Comparison of ENCODE assay signal across 11 cellular contexts in the genomic region with DNA sequence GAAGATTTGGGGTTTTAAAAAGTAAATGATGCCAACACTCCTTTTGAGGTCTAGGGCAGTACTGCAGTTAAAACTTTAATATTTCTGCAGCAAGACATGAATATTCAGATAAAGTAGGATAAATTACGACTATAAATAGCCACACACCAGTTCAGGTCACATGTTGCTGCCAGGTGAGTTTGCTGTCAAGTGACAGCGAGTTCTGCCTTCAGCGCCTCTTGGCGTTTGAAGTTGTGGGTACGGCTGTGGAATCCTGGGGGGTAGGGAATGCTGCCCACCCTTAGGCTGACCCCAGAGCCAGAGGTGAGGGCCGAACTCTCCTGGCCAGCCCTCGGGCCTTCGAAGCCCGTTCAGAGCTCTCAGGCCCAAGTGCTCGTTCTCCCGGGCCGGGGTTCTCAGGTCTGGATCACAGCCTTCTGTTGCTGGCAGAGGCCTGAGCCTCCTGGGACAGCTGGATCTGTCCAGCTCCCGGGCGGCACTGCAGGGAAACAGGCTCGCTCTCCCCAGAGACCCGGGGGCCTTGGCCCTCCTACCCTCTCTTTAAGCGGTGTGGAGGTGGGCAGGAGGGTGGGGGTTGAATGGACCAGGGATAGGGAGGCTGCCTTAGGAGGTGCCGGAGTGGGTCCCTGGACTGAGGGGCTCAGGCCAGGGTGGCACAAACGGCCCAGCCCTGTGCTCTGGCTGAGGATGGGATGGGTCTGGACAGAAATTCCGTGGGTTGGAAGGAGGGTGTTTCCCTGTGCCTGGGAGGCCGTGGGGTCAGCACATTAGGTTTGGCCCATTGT. TPM values are rescaled to one million over a fixed set of nuclear protein-coding genes. Genes with fewer than 3 reads are reported as not detected.
A peak's percentile ranks its signal among the peaks of the same experiment; 100 is the strongest.
DNase-seq lines count a peak whose midpoint lies in the region; ATAC-seq and TF ChIP-seq lines count a peak whose summit lies in the region.
"Had no signal": no experiment of that assay in that cellular context is flagged by ENCODE, and none has a peak within 500 bp of the region (broad histone marks: within the 10 kb centered on the region; RNA-seq: fewer than 3 reads in every experiment).

No MANE protein-coding gene starts in this region.

- ATAC-seq in WTC11, result no peak; the same call in none of the 2 replicates

- peaks cover 61% of the 10 kb centered on the region for H3K4me1 Mint-ChIP-seq in CD14-positive monocyte
- H3K4me1 Mint-ChIP-seq in WTC11, result peaks cover 41% of the 10 kb centered on the region
- peaks cover 31% of the 10 kb centered on the region for H3K4me1 Mint-ChIP-seq in progenitor cell of endocrine pancreas (ENCODE audit: low read depth)

- peak overlapping the region; percentile 83 to 92 for H3K4me3 Mint-ChIP-seq in CD14-positive monocyte
- H3K4me3 Mint-ChIP-seq in WTC11, result no peak overlapping the region
- H3K4me3 Mint-ChIP-seq in progenitor cell of endocrine pancreas (ENCODE audit: low read depth), result no peak overlapping the region
- H3K4me3 Mint-ChIP-seq: B cell had no signal

- H3K9me3 Mint-ChIP-seq in CD14-positive monocyte, result no peaks in the 10 kb centered on the region
- H3K9me3 Mint-ChIP-seq in WTC11, result no peaks in the 10 kb centered on the region
- H3K9me3 Mint-ChIP-seq in progenitor cell of endocrine pancreas (ENCODE audit: low read depth), result no peaks in the 10 kb centered on the region
- H3K9me3 Mint-ChIP-seq: naive B cell had no signal

- peak overlapping the region; percentile 96 to 99 (median 98) for H3K27ac Mint-ChIP-seq in CD14-positive monocyte
- H3K27ac Mint-ChIP-seq in WTC11, result peak overlapping the region; percentile 57; the same call in 1 of the 2 replicates
- peak overlapping the region; percentile 45 for H3K27ac Mint-ChIP-seq in progenitor cell of endocrine pancreas
- H3K27ac Mint-ChIP-seq: B cell had no signal

- DNase-seq in CD14-positive monocyte (ENCODE audit: low spot score) (no peak), WTC11 (ENCODE audit: low spot score) (no peak), head of caudate nucleus (peak in 41 of 42 donors; percentile 53 to 91 (median 76)), progenitor cell of endocrine pancreas (ENCODE audit: low spot score, unreplicated experiment) (no peak), GM19238 (ENCODE audit: insufficient read length, low spot score) (no peak), NCI-H524 (lab: John Stamatoyannopoulos, UW) (no peak), NCI-H2107 treated with DMSO at 0.1 percent for 48 hours (lab: John Stamatoyannopoulos, UW; ENCODE audit: unreplicated experiment) (no peak), erythroblast (lab: John Stamatoyannopoulos, UW) (no peak)
- DNase-seq: KG1, naive B cell had no signal

- POLR2A ChIA-PET in WTC11 (lab: Charles Lee), result interaction anchor here (1.6 kb wide), 1 partner anchor 114 kb away, joined by 4 read pairs; a partner anchor contains a TSS

- no peak for TF ChIP-seq POLR2A in erythroblast (IDR thresholded peaks at IDR 0.05; ENCODE audit: low read length)

- H3K36me3 Mint-ChIP-seq in CD14-positive monocyte, result peaks cover 39 to 79% of the 10 kb centered on the region in 2 donors
- peaks cover 11% of the 10 kb centered on the region; the same call in 1 of the 2 replicates for H3K36me3 Mint-ChIP-seq in WTC11
- peaks cover 13% of the 10 kb centered on the region for H3K36me3 Mint-ChIP-seq in progenitor cell of endocrine pancreas (ENCODE audit: insufficient read depth)
- H3K36me3 Mint-ChIP-seq: naive B cell had no signal

- no peak for TF ChIP-seq CTCF in CD14-positive monocyte (IDR thresholded peaks at IDR 0.05)
- no peak for TF ChIP-seq CTCF in WTC11 (IDR thresholded peaks at IDR 0.05)
- TF ChIP-seq CTCF in progenitor cell of endocrine pancreas (IDR thresholded peaks at IDR 0.05; ENCODE audit: unreplicated experiment), result no peak

- H3K27me3 Mint-ChIP-seq in CD14-positive monocyte (ENCODE audit: low read depth in 3 of 3) (no peaks in the 10 kb centered on the region), WTC11 (ENCODE audit: low read depth) (no peaks in the 10 kb centered on the region), progenitor cell of endocrine pancreas (no peaks in the 10 kb centered on the region)
- H3K27me3 Mint-ChIP-seq: B cell, naive B cell had no signal

- intact Hi-C loops in CD14-positive monocyte (cut with micrococcal nuclease) (loop anchor here (5.0 to 10.0 kb wide), 2 partner anchors 35 to 518 kb away; a partner anchor contains a TSS), head of caudate nucleus (cut with DNase I) (loop anchor here (10.0 kb wide), 1 partner anchor 588 kb away; a partner anchor contains a TSS)

- CTCF ChIA-PET in WTC11 (lab: Charles Lee), result interaction anchor here (0.6 to 1.7 kb wide), 4 partner anchors 36 to 545 kb away, joined by 3 to 9 read pairs (median 6); a partner anchor contains a TSS

TF ChIP-seq in WTC11, 78 proteins besides CTCF, POLR2A, EP300 and RAD21:
- TF ChIP-seq NR1H2 (CRISPR knock-in tag; IDR thresholded peaks at IDR 0.05), result no peak
- TF ChIP-seq, protein P1, sequence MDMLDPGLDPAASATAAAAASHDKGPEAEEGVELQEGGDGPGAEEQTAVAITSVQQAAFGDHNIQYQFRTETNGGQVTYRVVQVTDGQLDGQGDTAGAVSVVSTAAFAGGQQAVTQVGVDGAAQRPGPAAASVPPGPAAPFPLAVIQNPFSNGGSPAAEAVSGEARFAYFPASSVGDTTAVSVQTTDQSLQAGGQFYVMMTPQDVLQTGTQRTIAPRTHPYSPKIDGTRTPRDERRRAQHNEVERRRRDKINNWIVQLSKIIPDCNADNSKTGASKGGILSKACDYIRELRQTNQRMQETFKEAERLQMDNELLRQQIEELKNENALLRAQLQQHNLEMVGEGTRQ (CRISPR knock-in tag; IDR thresholded peaks at IDR 0.05), result peak; percentile 16; the same call in 1 of the 2 replicates

RNA-seq across cellular contexts. Expression of a gene that starts 5.4 kb away (rescaled TPM):
- polyA plus RNA-seq in CD14-positive monocyte, result 100 to 1,000 TPM; 120 to 149 TPM
- total RNA-seq in WTC11 (2021), result 108 to 112 TPM (median 110 TPM) in 3 replicates
- total RNA-seq in progenitor cell of endocrine pancreas, result 124 and 125 TPM in 2 replicates

RNA-seq across cellular contexts. Expression of a gene that starts 34.9 kb away (rescaled TPM):
- polyA plus RNA-seq in CD14-positive monocyte, result 10 to 100 TPM in 1 of 2 donors, 1 to 10 TPM in 1; 5.7 to 10.2 TPM
- total RNA-seq in WTC11 (2021) (17.6 to 21.5 TPM (median 18.4 TPM) in 3 replicates), progenitor cell of endocrine pancreas (40.8 and 41.6 TPM in 2 replicates)

Comparison
In these comparisons a context has a peak if more than half of its experiments do, and no peak if none do; other contexts are left out.
1. DNase-seq: peak in head of caudate nucleus (41 of 42); none in CD14-positive monocyte (single experiment), WTC11 (single experiment), progenitor cell of endocrine pancreas (single experiment), GM19238 (single experiment), NCI-H524 (0 of 2), NCI-H2107 treated with DMSO at 0.1 percent for 48 hours (single experiment) and erythroblast (0 of 2).
2. H3K27ac Mint-ChIP-seq: peak in every context shown above with its lines; median percentile 98 in CD14-positive monocyte; 57 in WTC11; 45 in progenitor cell of endocrine pancreas.
3. H3K4me3 Mint-ChIP-seq: peak in CD14-positive monocyte (2 of 2); none in WTC11 (single experiment) and progenitor cell of endocrine pancreas (single experiment).